In the genomic region with DNA sequence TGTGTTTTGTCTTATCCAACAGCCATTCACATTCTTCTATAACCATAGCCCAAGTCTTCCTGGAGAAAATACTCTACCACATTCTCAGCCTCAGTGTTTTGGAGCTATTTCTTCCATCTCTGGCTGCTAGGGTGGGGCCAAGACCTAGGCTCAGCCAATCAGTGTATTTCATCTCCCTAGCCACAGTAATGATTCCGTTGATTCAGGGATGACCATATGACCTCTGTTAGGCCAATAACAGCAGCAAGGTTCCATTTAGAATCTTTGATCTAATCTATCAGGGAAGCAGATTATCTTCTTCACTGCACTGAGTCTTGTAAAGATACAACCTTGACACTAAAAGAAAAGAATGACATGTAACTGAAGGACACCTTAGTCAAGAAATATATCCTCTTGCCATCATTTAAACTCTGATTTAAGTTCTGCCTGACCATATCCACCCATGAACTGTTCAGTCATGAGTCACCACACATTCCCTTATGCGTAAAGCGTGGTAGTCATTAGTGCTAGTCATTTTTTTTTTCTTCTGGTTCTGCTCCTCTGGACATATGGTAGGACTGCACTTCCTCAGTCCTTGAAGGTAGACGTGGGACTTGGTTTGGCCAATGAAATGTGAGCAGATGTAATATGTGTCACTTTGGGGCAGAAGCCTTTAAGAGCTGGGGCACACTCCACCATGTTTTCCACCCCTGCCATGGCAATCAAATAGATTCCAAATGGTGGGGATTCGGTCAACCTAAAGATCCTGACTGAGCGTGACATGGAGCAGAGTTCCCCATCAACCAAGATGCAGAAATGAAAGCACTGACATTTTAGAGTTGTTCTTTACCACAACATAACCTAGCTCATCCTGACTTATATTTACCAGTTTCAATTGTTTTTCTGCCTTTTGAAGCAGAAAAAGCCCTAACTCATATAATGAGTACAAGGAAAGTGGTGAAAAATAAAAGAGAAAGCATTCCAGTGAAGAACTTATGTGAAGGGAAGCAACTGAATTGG, we compare ENCODE assay signal across 2 cellular contexts.
TF ChIP-seq lines count a peak whose summit lies in the region.

No MANE protein-coding gene starts in this region.

TF ChIP-seq in HCT116, 20 proteins besides CTCF, POLR2A, EP300 and RAD21:
- TF ChIP-seq, protein P1, sequence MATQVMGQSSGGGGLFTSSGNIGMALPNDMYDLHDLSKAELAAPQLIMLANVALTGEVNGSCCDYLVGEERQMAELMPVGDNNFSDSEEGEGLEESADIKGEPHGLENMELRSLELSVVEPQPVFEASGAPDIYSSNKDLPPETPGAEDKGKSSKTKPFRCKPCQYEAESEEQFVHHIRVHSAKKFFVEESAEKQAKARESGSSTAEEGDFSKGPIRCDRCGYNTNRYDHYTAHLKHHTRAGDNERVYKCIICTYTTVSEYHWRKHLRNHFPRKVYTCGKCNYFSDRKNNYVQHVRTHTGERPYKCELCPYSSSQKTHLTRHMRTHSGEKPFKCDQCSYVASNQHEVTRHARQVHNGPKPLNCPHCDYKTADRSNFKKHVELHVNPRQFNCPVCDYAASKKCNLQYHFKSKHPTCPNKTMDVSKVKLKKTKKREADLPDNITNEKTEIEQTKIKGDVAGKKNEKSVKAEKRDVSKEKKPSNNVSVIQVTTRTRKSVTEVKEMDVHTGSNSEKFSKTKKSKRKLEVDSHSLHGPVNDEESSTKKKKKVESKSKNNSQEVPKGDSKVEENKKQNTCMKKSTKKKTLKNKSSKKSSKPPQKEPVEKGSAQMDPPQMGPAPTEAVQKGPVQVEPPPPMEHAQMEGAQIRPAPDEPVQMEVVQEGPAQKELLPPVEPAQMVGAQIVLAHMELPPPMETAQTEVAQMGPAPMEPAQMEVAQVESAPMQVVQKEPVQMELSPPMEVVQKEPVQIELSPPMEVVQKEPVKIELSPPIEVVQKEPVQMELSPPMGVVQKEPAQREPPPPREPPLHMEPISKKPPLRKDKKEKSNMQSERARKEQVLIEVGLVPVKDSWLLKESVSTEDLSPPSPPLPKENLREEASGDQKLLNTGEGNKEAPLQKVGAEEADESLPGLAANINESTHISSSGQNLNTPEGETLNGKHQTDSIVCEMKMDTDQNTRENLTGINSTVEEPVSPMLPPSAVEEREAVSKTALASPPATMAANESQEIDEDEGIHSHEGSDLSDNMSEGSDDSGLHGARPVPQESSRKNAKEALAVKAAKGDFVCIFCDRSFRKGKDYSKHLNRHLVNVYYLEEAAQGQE (IDR thresholded peaks at IDR 0.05; ENCODE audit: low read depth): no peak
- TF ChIP-seq SP1 (IDR thresholded peaks at IDR 0.05; ENCODE audit: low read depth): 0 out of 2 replicates have a peak, but pooled peaks have one; percentile 35
- no peak for TF ChIP-seq YY1 (IDR thresholded peaks at IDR 0.05; ENCODE audit: extremely low read depth, insufficient replicate concordance, low read depth, low read length)
- TF ChIP-seq CBX3 (IDR thresholded peaks at IDR 0.05; ENCODE audit: low read depth): peak; percentile 72; the same call in 1 of the 2 replicates
- peak; percentile 67 for TF ChIP-seq FOSL1 (IDR thresholded peaks at IDR 0.05; ENCODE audit: low read depth)
- TF ChIP-seq POLR2AphosphoS5 (IDR thresholded peaks at IDR 0.05; ENCODE audit: low read depth, low read length): no peak
- no peak for TF ChIP-seq ZFX (IDR thresholded peaks at IDR 0.05)
- TF ChIP-seq, protein P2, sequence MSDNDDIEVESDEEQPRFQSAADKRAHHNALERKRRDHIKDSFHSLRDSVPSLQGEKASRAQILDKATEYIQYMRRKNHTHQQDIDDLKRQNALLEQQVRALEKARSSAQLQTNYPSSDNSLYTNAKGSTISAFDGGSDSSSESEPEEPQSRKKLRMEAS (IDR thresholded peaks at IDR 0.05): peak; percentile 41; the same call in 1 of the 2 replicates
- TF ChIP-seq ZNF274 (IDR thresholded peaks at IDR 0.05; ENCODE audit: low read depth, low read length): no peak
- no peak for TF ChIP-seq EGR1 (IDR thresholded peaks at IDR 0.05; ENCODE audit: low read depth)
- TF ChIP-seq SIN3A (IDR thresholded peaks at IDR 0.05; ENCODE audit: low read depth): no peak
- peak; percentile 36 for TF ChIP-seq JUND (IDR thresholded peaks at IDR 0.05)
- TF ChIP-seq, protein P3, sequence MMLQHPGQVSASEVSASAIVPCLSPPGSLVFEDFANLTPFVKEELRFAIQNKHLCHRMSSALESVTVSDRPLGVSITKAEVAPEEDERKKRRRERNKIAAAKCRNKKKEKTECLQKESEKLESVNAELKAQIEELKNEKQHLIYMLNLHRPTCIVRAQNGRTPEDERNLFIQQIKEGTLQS (IDR thresholded peaks at IDR 0.05): no peak
- TF ChIP-seq TCF7L2 (IDR thresholded peaks at IDR 0.05; ENCODE audit: borderline replicate concordance, extremely low read depth, insufficient read depth, insufficient read length): no peak
- TF ChIP-seq CEBPB (IDR thresholded peaks at IDR 0.05; ENCODE audit: low read depth): no peak
- peak; percentile 64; the same call in 1 of the 2 replicates for TF ChIP-seq SRF (IDR thresholded peaks at IDR 0.05; ENCODE audit: low read depth)
- no peak for TF ChIP-seq EZH2 (IDR thresholded peaks at IDR 0.05)
- TF ChIP-seq ELF1 (IDR thresholded peaks at IDR 0.05; ENCODE audit: borderline replicate concordance, low read depth): no peak
- TF ChIP-seq, protein P4, sequence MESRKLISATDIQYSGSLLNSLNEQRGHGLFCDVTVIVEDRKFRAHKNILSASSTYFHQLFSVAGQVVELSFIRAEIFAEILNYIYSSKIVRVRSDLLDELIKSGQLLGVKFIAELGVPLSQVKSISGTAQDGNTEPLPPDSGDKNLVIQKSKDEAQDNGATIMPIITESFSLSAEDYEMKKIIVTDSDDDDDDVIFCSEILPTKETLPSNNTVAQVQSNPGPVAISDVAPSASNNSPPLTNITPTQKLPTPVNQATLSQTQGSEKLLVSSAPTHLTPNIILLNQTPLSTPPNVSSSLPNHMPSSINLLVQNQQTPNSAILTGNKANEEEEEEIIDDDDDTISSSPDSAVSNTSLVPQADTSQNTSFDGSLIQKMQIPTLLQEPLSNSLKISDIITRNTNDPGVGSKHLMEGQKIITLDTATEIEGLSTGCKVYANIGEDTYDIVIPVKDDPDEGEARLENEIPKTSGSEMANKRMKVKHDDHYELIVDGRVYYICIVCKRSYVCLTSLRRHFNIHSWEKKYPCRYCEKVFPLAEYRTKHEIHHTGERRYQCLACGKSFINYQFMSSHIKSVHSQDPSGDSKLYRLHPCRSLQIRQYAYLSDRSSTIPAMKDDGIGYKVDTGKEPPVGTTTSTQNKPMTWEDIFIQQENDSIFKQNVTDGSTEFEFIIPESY (IDR thresholded peaks at IDR 0.05; ENCODE audit: extremely low read depth, insufficient replicate concordance, low read length): no peak
- TF ChIP-seq EZH2phosphoT487 (IDR thresholded peaks at IDR 0.05; ENCODE audit: borderline replicate concordance): no peak

TF ChIP-seq in SK-N-SH, 30 proteins besides CTCF, POLR2A, EP300 and RAD21 (continued from another document):
- TF ChIP-seq RXRA (IDR thresholded peaks at IDR 0.05; ENCODE audit: borderline replicate concordance, low read depth) (no peak), TEAD4 (IDR thresholded peaks at IDR 0.05; ENCODE audit: borderline replicate concordance, insufficient read depth) (no peak), RFX5 (IDR thresholded peaks at IDR 0.05; ENCODE audit: low read length) (no peak), FOXM1 (IDR thresholded peaks at IDR 0.05; ENCODE audit: low read depth) (no peak), RCOR1 (IDR thresholded peaks at IDR 0.05; ENCODE audit: low read length) (no peak), TCF12 (IDR thresholded peaks at IDR 0.05) (peak; percentile 88), SMC3 (IDR thresholded peaks at IDR 0.05; ENCODE audit: low read depth, low read length) (no peak), MEF2A (IDR thresholded peaks at IDR 0.05; ENCODE audit: borderline replicate concordance, low read depth) (no peak), GABPA (IDR thresholded peaks at IDR 0.05; ENCODE audit: low read depth) (no peak), TAF1 (IDR thresholded peaks at IDR 0.05; ENCODE audit: borderline replicate concordance, low read depth, low read length) (no peak), ELF1 (IDR thresholded peaks at IDR 0.05) (no peak), NRF1 (IDR thresholded peaks at IDR 0.05; ENCODE audit: low read depth, low read length) (no peak), JUND (IDR thresholded peaks at IDR 0.05) (peak; percentile 72)
- TF ChIP-seq, protein P5, sequence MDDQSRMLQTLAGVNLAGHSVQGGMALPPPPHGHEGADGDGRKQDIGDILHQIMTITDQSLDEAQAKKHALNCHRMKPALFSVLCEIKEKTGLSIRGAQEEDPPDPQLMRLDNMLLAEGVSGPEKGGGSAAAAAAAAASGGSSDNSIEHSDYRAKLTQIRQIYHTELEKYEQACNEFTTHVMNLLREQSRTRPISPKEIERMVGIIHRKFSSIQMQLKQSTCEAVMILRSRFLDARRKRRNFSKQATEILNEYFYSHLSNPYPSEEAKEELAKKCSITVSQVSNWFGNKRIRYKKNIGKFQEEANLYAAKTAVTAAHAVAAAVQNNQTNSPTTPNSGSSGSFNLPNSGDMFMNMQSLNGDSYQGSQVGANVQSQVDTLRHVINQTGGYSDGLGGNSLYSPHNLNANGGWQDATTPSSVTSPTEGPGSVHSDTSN (IDR thresholded peaks at IDR 0.05): peak; percentile 67; the same call in 1 of the 2 replicates
- TF ChIP-seq, protein P1 (IDR thresholded peaks at IDR 0.05; ENCODE audit: low read depth, low read length): no peak
- TF ChIP-seq, protein P6, sequence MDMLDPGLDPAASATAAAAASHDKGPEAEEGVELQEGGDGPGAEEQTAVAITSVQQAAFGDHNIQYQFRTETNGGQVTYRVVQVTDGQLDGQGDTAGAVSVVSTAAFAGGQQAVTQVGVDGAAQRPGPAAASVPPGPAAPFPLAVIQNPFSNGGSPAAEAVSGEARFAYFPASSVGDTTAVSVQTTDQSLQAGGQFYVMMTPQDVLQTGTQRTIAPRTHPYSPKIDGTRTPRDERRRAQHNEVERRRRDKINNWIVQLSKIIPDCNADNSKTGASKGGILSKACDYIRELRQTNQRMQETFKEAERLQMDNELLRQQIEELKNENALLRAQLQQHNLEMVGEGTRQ (IDR thresholded peaks at IDR 0.05; ENCODE audit: borderline replicate concordance, low read depth, low read length): no peak
- TF ChIP-seq, protein P2 (IDR thresholded peaks at IDR 0.05; ENCODE audit: low read depth): peak; percentile 79
- TF ChIP-seq, protein P4 (IDR thresholded peaks at IDR 0.05; ENCODE audit: borderline replicate concordance, low read depth): no peak
TF ChIP-seq in SK-N-SH: peak in this region for 5.
